Comparison of ENCODE assay signal across 11 cellular contexts in the genomic region with DNA sequence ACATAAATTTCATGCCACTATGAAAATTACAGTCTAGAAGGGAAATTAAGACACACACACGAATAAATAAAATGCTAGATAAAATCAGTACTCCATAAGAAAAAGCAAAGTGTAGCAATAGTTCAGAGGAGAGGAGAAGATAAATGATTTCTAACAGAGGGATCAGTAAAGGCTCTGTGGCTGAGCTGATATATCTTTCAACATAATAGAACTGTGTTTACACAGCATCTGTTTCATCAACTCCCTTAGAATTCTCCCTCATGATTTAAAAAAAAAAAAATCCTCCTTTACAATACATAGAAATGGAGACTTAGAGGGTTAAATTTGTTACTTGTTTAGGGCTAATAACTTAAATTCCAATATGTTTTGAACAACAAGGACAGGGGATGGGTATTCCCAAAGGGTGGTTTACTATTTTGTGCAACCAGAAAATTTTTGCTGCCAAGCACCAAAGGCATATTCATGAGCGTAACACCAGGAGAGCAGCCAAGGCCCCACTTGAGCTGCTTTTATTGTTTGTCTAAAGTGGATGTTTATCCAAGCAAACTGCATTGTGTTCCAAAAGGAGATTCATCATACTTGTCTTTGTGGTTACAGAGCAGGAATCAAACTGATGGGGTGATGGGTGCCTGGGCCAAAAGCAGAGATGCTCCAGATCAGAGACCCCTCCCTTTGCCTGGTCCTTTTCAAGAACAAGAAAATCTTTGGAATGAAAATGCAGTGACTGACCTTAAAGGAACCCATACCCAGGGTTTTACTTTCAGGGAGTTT.
A peak's percentile ranks its signal among the peaks of the same experiment; 100 is the strongest.
DNase-seq lines count a peak whose midpoint lies in the region; ATAC-seq lines count a peak whose summit lies in the region.
"Had no signal": no experiment of that assay in that cellular context is flagged by ENCODE, and none has a peak within 500 bp of the region (broad histone marks: within the 10 kb centered on the region; RNA-seq: fewer than 3 reads in every experiment).

No MANE protein-coding gene starts in this region.

- DNase-seq in DMS53 treated with DMSO at 0.1 percent for 48 hours (lab: John Stamatoyannopoulos, UW; ENCODE audit: unreplicated experiment) (peak; percentile 95), NCI-H2029 (lab: John Stamatoyannopoulos, UW) (peak; percentile 98), astrocyte of the hippocampus (ENCODE audit: low read depth, low spot score) (peak; percentile 72), mucosa of gallbladder (ENCODE audit: low spot score) (peak; percentile 20), RPMI8226 (no peak), SK-N-DZ (ENCODE audit: low spot score) (no peak)
- no peak for DNase-seq in stimulated activated CD4-positive, alpha-beta T cell treated with anti-CD3 and anti-CD28 coated beads, Interleukin-2, amount 100 ng/mL, for 24 hours
- DNase-seq: activated naive CD8-positive, alpha-beta T cell treated with anti-CD3 and anti-CD28 coated beads for 36 hours; effector CD4-positive, alpha-beta T cell; upper lobe of right lung had no signal

- no peak for ATAC-seq in GM19467 (IDR thresholded peaks at IDR 0.05; ENCODE audit: unreplicated experiment)
- ATAC-seq: upper lobe of right lung had no signal

Comparison
In these comparisons a context has a peak if more than half of its experiments do, and no peak if none do; other contexts are left out.
1. DNase-seq: peak in DMS53 treated with DMSO at 0.1 percent for 48 hours (single experiment), NCI-H2029 (single experiment), astrocyte of the hippocampus (single experiment) and mucosa of gallbladder (single experiment); none in RPMI8226 (single experiment), SK-N-DZ (single experiment) and stimulated activated CD4-positive, alpha-beta T cell treated with anti-CD3 and anti-CD28 coated beads, Interleukin-2, amount 100 ng/mL, for 24 hours (0 of 2).